11 cellular contexts compared by ENCODE assay signal in the genomic region with DNA sequence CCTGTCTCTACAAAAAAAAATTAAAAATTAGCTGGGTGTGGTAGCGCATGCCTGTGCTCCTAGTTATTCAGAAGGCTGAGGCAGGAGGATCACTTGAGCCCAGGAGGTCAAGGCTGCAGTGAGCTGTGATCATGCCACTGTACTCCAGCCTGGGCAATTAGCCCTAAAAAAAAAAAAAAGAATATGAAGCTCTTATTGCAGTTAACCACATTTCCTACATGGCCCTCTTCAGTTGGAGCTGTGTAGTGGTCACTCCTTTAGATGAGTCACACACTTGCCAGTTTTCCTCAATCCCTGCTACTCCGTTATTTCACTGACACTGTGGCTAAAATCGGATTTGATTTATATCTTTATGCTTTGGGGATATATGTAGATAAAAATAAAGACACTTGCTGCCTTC. TPM values are rescaled to one million over a fixed set of nuclear protein-coding genes. Genes with fewer than 3 reads are reported as not detected.
DNase-seq lines count a peak whose midpoint lies in the region; ATAC-seq and TF ChIP-seq lines count a peak whose summit lies in the region.
"Had no signal": no experiment of that assay in that cellular context is flagged by ENCODE, and none has a peak within 500 bp of the region (broad histone marks: within the 10 kb centered on the region; RNA-seq: fewer than 3 reads in every experiment).

No MANE protein-coding gene starts in this region.

- H3K27me3 ChIP-seq in SJCRH30: no peaks in the 10 kb centered on the region

- no peak overlapping the region for H3K4me3 ChIP-seq in SJCRH30
- no peak overlapping the region for H3K4me3 ChIP-seq in fibroblast of villous mesenchyme (ENCODE audit: low read depth, low read length)

- ATAC-seq in HG02981 (IDR thresholded peaks at IDR 0.05; ENCODE audit: unreplicated experiment): no peak
- no peak for ATAC-seq in GM18870 (IDR thresholded peaks at IDR 0.05; ENCODE audit: unreplicated experiment)
- ATAC-seq in GM21717 (IDR thresholded peaks at IDR 0.05; ENCODE audit: unreplicated experiment): no peak
- ATAC-seq: stimulated activated naive CD8-positive, alpha-beta T cell treated with anti-CD3 and anti-CD28 coated beads, Interleukin-15, Interleukin-2, amounts not matched to agents 100 U/mL and 50 U/mL, for 24 hours had no signal

- DNase-seq in HCEC 1CT (peak; percentile 91), SJCRH30 (peak; percentile 19 to 57), fibroblast of villous mesenchyme (ENCODE audit: low read depth) (peak; percentile 67), superior temporal gyrus (ENCODE audit: extremely low spot score) (no peak)
- DNase-seq: activated CD4-positive, alpha-beta T cell treated with anti-CD3 and anti-CD28 coated beads for 48 hours; kidney; stimulated activated naive CD8-positive, alpha-beta T cell treated with anti-CD3 and anti-CD28 coated beads, Interleukin-15, Interleukin-2, amounts not matched to agents 100 U/mL and 50 U/mL, for 24 hours had no signal

- TF ChIP-seq CTCF in 22Rv1 (IDR thresholded peaks at IDR 0.05) (no peak), fibroblast of villous mesenchyme (IDR thresholded peaks at IDR 0.05; ENCODE audit: insufficient read depth, low read depth, low read length) (peak; percentile 13)

- H3K4me1 ChIP-seq in SJCRH30: peaks cover 8% of the 10 kb centered on the region; the same call in 1 of the 2 replicates

- H3K36me3 ChIP-seq in SJCRH30: no peaks in the 10 kb centered on the region

- no peaks in the 10 kb centered on the region for H3K9me3 ChIP-seq in SJCRH30 (replicated peaks)

- H3K27ac ChIP-seq in 22Rv1: peak overlapping the region; percentile 99
- H3K27ac ChIP-seq in SJCRH30: no peak overlapping the region

RNA-seq across cellular contexts. Expression of a gene that starts 11.8 kb away (rescaled TPM):
- total RNA-seq in SJCRH30 (2014; rRNA removed; shearing (Covaris generic)): 52.8 and 55.6 TPM in 2 replicates
- total RNA-seq in fibroblast of villous mesenchyme: 19.0 TPM in 2 replicates

RNA-seq across cellular contexts. Expression of a gene that starts 37.8 kb away (rescaled TPM):
- 10.0 and 12.7 TPM in 2 replicates for total RNA-seq in SJCRH30 (2014; rRNA removed; shearing (Covaris generic))
- 0.32 and 0.86 TPM in 2 replicates for total RNA-seq in fibroblast of villous mesenchyme
